Comparison of ENCODE assay signal across 17 cellular contexts in genomic region chr3:188682316-188682715, GRCh38.
DNase-seq lines count a peak whose midpoint lies in the region; ATAC-seq lines count a peak whose summit lies in the region.
"Had no signal": no experiment of that assay in that cellular context is flagged by ENCODE, and none has a peak within 500 bp of the region (broad histone marks: within the 10 kb centered on the region; RNA-seq: fewer than 3 reads in every experiment).

No MANE protein-coding gene starts in this region.

- H3K4me1 ChIP-seq in SJSA1 (replicated peaks) (peaks cover 40% of the 10 kb centered on the region), skeletal muscle satellite cell (ENCODE audit: control insufficient read depth, insufficient read depth, low read length) (peaks cover 39% of the 10 kb centered on the region)

- no peaks in the 10 kb centered on the region for H3K9me3 ChIP-seq in SJSA1 (replicated peaks)
- H3K9me3 ChIP-seq in skeletal muscle satellite cell (replicated peaks; ENCODE audit: low read length), result no peaks in the 10 kb centered on the region

- no peaks in the 10 kb centered on the region for H3K27me3 ChIP-seq in SJSA1 (replicated peaks)
- H3K27me3 ChIP-seq in skeletal muscle satellite cell (ENCODE audit: control insufficient read depth, insufficient read depth, low read length), result no peaks in the 10 kb centered on the region

- peaks cover 2% of the 10 kb centered on the region for H3K36me3 Mint-ChIP-seq in activated T-cell treated with anti-CD3 and anti-CD28 coated beads, Interleukin-2, amount 50 U/mL, for 24 hours (ENCODE audit: low read depth)
- no peaks in the 10 kb centered on the region for H3K36me3 Mint-ChIP-seq in effector memory CD8-positive, alpha-beta T cell (ENCODE audit: insufficient read depth)
- H3K36me3 Mint-ChIP-seq: CD4-positive, CD25-positive, alpha-beta regulatory T cell had no signal

- H3K27ac ChIP-seq in SJSA1, result peak overlapping the region; percentile 54
- H3K27ac ChIP-seq: HL-60 had no signal

- intact Hi-C loops in left ventricle myocardium superior (cut with micrococcal nuclease), result no loop called here

- DNase-seq in activated T-cell treated with anti-CD3 and anti-CD28 coated beads, Interleukin-2, amount 50 U/mL, for 24 hours, result no peak
- no peak for DNase-seq in activated T-cell treated with anti-CD3 and anti-CD28 coated beads, Interleukin-2, amount 50 U/mL, for 1 hour
- DNase-seq in SJSA1 (ENCODE audit: low read depth in 1 of 2, low spot score in 2 of 2) (no peak), left ventricle myocardium superior (no peak), UCSD-AML1 (lab: John Stamatoyannopoulos, UW; ENCODE audit: unreplicated experiment) (no peak)
- DNase-seq in effector memory CD8-positive, alpha-beta T cell, result no peak
- DNase-seq: DMS79 treated with DMSO at 0.1 percent for 48 hours; hippocampal formation; NCI-H1048; NCI-H2107; NCI-H69; stimulated activated naive CD4-positive, alpha-beta T cell had no signal

- peak overlapping the region; percentile 95 for H3K27ac Mint-ChIP-seq in activated T-cell treated with anti-CD3 and anti-CD28 coated beads, Interleukin-2, amount 50 U/mL, for 24 hours
- no peak overlapping the region for H3K27ac Mint-ChIP-seq in effector memory CD8-positive, alpha-beta T cell
- H3K27ac Mint-ChIP-seq: CD4-positive, CD25-positive, alpha-beta regulatory T cell had no signal

- no peak overlapping the region for H3K4me3 Mint-ChIP-seq in activated T-cell treated with anti-CD3 and anti-CD28 coated beads, Interleukin-2, amount 50 U/mL, for 24 hours
- no peak overlapping the region for H3K4me3 Mint-ChIP-seq in effector memory CD8-positive, alpha-beta T cell
- H3K4me3 Mint-ChIP-seq: CD4-positive, CD25-positive, alpha-beta regulatory T cell had no signal

- ATAC-seq in left ventricle myocardium superior (peak; percentile 46), HG02981 (IDR thresholded peaks at IDR 0.05; ENCODE audit: unreplicated experiment) (no peak)
- no peak for ATAC-seq in effector memory CD8-positive, alpha-beta T cell (replicated peaks)
- ATAC-seq: K562 had no signal

- H3K9me3 Mint-ChIP-seq in activated T-cell treated with anti-CD3 and anti-CD28 coated beads, Interleukin-2, amount 50 U/mL, for 24 hours, result no peaks in the 10 kb centered on the region
- H3K9me3 Mint-ChIP-seq in effector memory CD8-positive, alpha-beta T cell, result no peaks in the 10 kb centered on the region

- H3K4me3 ChIP-seq in SJSA1, result no peak overlapping the region
- H3K4me3 ChIP-seq in skeletal muscle satellite cell (ENCODE audit: low read length), result no peak overlapping the region
- H3K4me3 ChIP-seq: K562 had no signal

- H3K36me3 ChIP-seq in SJSA1 (peaks cover 6% of the 10 kb centered on the region; the same call in 1 of the 2 replicates), skeletal muscle satellite cell (ENCODE audit: insufficient read depth, low read length) (no peaks in the 10 kb centered on the region)

- H3K9ac ChIP-seq in skeletal muscle satellite cell (ENCODE audit: low read depth, low read length), result peak overlapping the region; percentile 42

- H3K27me3 Mint-ChIP-seq in activated T-cell treated with anti-CD3 and anti-CD28 coated beads, Interleukin-2, amount 50 U/mL, for 24 hours, result no peaks in the 10 kb centered on the region
- no peaks in the 10 kb centered on the region for H3K27me3 Mint-ChIP-seq in effector memory CD8-positive, alpha-beta T cell
- H3K27me3 Mint-ChIP-seq: CD4-positive, CD25-positive, alpha-beta regulatory T cell had no signal

- H3K4me2 ChIP-seq in skeletal muscle satellite cell (ENCODE audit: low read length), result peak overlapping the region; percentile 21

- H3K4me1 Mint-ChIP-seq in activated T-cell treated with anti-CD3 and anti-CD28 coated beads, Interleukin-2, amount 50 U/mL, for 24 hours (ENCODE audit: low read depth), result peaks cover 78% of the 10 kb centered on the region
- peaks cover 12 to 25% of the 10 kb centered on the region in 2 donors for H3K4me1 Mint-ChIP-seq in effector memory CD8-positive, alpha-beta T cell (ENCODE audit: low read depth in 2 of 2)
